Comparison of ENCODE assay signal across 8 cellular contexts in the genomic region with DNA sequence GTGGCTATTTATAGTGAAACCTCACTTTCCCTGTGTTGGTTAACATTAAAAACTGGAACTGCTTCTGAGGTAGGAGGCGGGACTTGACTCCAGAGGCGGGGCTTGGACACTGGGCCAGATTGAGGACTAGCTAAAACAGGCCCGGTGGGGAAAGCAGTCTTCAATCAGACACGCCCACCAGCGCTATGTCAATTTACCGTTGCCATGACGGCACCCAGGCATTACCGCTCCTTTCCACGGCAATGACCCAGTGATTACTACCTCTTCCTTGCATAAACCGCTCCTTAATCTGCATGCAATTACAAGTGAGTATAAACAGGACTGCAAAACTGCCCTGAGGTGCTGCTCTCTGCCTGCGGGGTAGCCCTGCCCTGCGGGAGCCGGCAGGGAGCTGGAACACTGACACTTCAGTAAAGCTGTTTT. TPM values are rescaled to one million over a fixed set of nuclear protein-coding genes. Genes with fewer than 3 reads are reported as not detected.
DNase-seq lines count a peak whose midpoint lies in the region; ATAC-seq and TF ChIP-seq lines count a peak whose summit lies in the region.

No MANE protein-coding gene starts in this region.

- TF ChIP-seq CTCF in AG04449 (IDR thresholded peaks at IDR 0.05; ENCODE audit: insufficient read depth, low read length, missing control alignments) (no peak), fibroblast of lung (conservative IDR thresholded peaks at IDR 0.05 in 1 of 2, IDR thresholded peaks at IDR 0.05 in 1 of 2; ENCODE audit: low read depth in 1 of 2, low read length in 2 of 2) (no peak), thoracic aorta (IDR thresholded peaks at IDR 0.05) (no peak)

- H3K4me1 ChIP-seq in fibroblast of lung (ENCODE audit: control insufficient read depth, extremely low read depth, insufficient read depth, low read length) (peaks cover 9% of the 10 kb centered on the region), thoracic aorta (ENCODE audit: control insufficient read depth in 1 of 2, low read depth in 2 of 2) (peaks cover 21 to 41% of the 10 kb centered on the region in 2 donors)

- POLR2A ChIA-PET in AG04449 (lab: Yijun Ruan, JAX), result interaction anchor here (0.7 kb wide), 1 partner anchor 25 kb away, joined by 4 read pairs; no protein-coding TSS in a partner anchor
- POLR2A ChIA-PET in activated CD8-positive, alpha-beta T cell treated with anti-CD3 and anti-CD28 coated beads, Interleukin-2, amount 10 ng/mL, durations not matched to agents 7 days and 5 days (lab: Charles Lee), result no interaction called here

- H3K4me1 Mint-ChIP-seq in activated CD8-positive, alpha-beta T cell treated with anti-CD3 and anti-CD28 coated beads, Interleukin-2, amount 10 ng/mL, durations not matched to agents 7 days and 5 days (ENCODE audit: low read depth), result peaks cover 6% of the 10 kb centered on the region
- peaks cover 11 to 24% of the 10 kb centered on the region in 2 donors for H3K4me1 Mint-ChIP-seq in natural killer cell treated with Interleukin-12 subunit alpha and Interleukin-12 subunit beta and Interleukin-15 and Interleukin-18, amount 100 ng/mL, for 72 hours (ENCODE audit: low read depth in 2 of 2)

- DNase-seq in AG04449 (ENCODE audit: low read depth, low spot score) (peak; percentile 34), NCI-H526 treated with DMSO at 0.1 percent for 48 hours (lab: John Stamatoyannopoulos, UW) (peak; percentile 96), fibroblast of lung (ENCODE audit: low read depth in 2 of 2) (peak; percentile 87 to 88), thoracic aorta (ENCODE audit: low spot score) (peak; percentile 91)
- peak; percentile 59 for DNase-seq in activated CD8-positive, alpha-beta T cell treated with anti-CD3 and anti-CD28 coated beads, Interleukin-2, amount 10 ng/mL, durations not matched to agents 7 days and 5 days
- DNase-seq in natural killer cell treated with Interleukin-12 subunit alpha and Interleukin-12 subunit beta and Interleukin-15 and Interleukin-18, amount 100 ng/mL, for 72 hours (ENCODE audit: low spot score), result no peak

- no peak overlapping the region for H3K9ac ChIP-seq in fibroblast of lung (ENCODE audit: insufficient read depth, low read length)

- no peak overlapping the region for H3K4me3 Mint-ChIP-seq in activated CD8-positive, alpha-beta T cell treated with anti-CD3 and anti-CD28 coated beads, Interleukin-2, amount 10 ng/mL, durations not matched to agents 7 days and 5 days
- H3K4me3 Mint-ChIP-seq in natural killer cell treated with Interleukin-12 subunit alpha and Interleukin-12 subunit beta and Interleukin-15 and Interleukin-18, amount 100 ng/mL, for 72 hours, result no peak overlapping the region

- H3K9me3 Mint-ChIP-seq in activated CD8-positive, alpha-beta T cell treated with anti-CD3 and anti-CD28 coated beads, Interleukin-2, amount 10 ng/mL, durations not matched to agents 7 days and 5 days (ENCODE audit: insufficient read depth), result no peaks in the 10 kb centered on the region
- no peaks in the 10 kb centered on the region for H3K9me3 Mint-ChIP-seq in natural killer cell treated with Interleukin-12 subunit alpha and Interleukin-12 subunit beta and Interleukin-15 and Interleukin-18, amount 100 ng/mL, for 72 hours

- no peaks in the 10 kb centered on the region for H3K79me2 ChIP-seq in fibroblast of lung (ENCODE audit: control insufficient read depth, insufficient read depth, low read length)

- peak overlapping the region; percentile 76 for H3K4me2 ChIP-seq in fibroblast of lung (ENCODE audit: extremely low read depth, insufficient read depth, low read length)

- H3K27ac ChIP-seq in fibroblast of lung (ENCODE audit: insufficient read depth, low read length) (peak overlapping the region; percentile 63), thoracic aorta (peak overlapping the region; percentile 67 to 71)

- H3K9me3 ChIP-seq in fibroblast of lung (ENCODE audit: control insufficient read depth, insufficient read depth, low read depth, low read length) (no peaks in the 10 kb centered on the region), thoracic aorta (no peaks in the 10 kb centered on the region)

- H4K20me1 ChIP-seq in fibroblast of lung (ENCODE audit: control insufficient read depth, extremely low read depth, insufficient read depth, low read length), result no peaks in the 10 kb centered on the region

- H3K27ac Mint-ChIP-seq in activated CD8-positive, alpha-beta T cell treated with anti-CD3 and anti-CD28 coated beads, Interleukin-2, amount 10 ng/mL, durations not matched to agents 7 days and 5 days, result no peak overlapping the region
- H3K27ac Mint-ChIP-seq in natural killer cell treated with Interleukin-12 subunit alpha and Interleukin-12 subunit beta and Interleukin-15 and Interleukin-18, amount 100 ng/mL, for 72 hours, result no peak overlapping the region

- H3K27me3 Mint-ChIP-seq in activated CD8-positive, alpha-beta T cell treated with anti-CD3 and anti-CD28 coated beads, Interleukin-2, amount 10 ng/mL, durations not matched to agents 7 days and 5 days (ENCODE audit: low read depth), result peaks cover 27% of the 10 kb centered on the region
- H3K27me3 Mint-ChIP-seq in natural killer cell treated with Interleukin-12 subunit alpha and Interleukin-12 subunit beta and Interleukin-15 and Interleukin-18, amount 100 ng/mL, for 72 hours, result peaks cover 9 to 13% of the 10 kb centered on the region in 2 donors

- CTCF ChIA-PET in AG04449 (lab: Yijun Ruan, JAX), result interaction anchor here (0.9 to 1.2 kb wide), 3 partner anchors 11 to 82 kb away, joined by 3 to 6 read pairs (median 4); no protein-coding TSS in a partner anchor
- CTCF ChIA-PET in activated CD8-positive, alpha-beta T cell treated with anti-CD3 and anti-CD28 coated beads, Interleukin-2, amount 10 ng/mL, durations not matched to agents 7 days and 5 days (lab: Charles Lee), result interaction anchor here (1.3 to 1.5 kb wide), 4 partner anchors 25 to 150 kb away, joined by 3 to 5 read pairs (median 4); no protein-coding TSS in a partner anchor

- H3K27me3 ChIP-seq in fibroblast of lung (ENCODE audit: control insufficient read depth, insufficient read depth, low read length), result no peaks in the 10 kb centered on the region
- H3K27me3 ChIP-seq in thoracic aorta (replicated peaks; ENCODE audit: insufficient read depth), result no peaks in the 10 kb centered on the region

- H3K4me3 ChIP-seq in AG04449 (ENCODE audit: low read depth, low read length), result no peak overlapping the region
- H3K4me3 ChIP-seq in fibroblast of lung (replicated peaks in 1 of 4; ENCODE audit: control extremely low read depth in 1 of 4, insufficient read depth in 1 of 4, low read depth in 3 of 4, low read length in 4 of 4), result no peak overlapping the region
- no peak overlapping the region for H3K4me3 ChIP-seq in thoracic aorta

- H3K36me3 Mint-ChIP-seq in activated CD8-positive, alpha-beta T cell treated with anti-CD3 and anti-CD28 coated beads, Interleukin-2, amount 10 ng/mL, durations not matched to agents 7 days and 5 days (ENCODE audit: low read depth), result no peaks in the 10 kb centered on the region
- no peaks in the 10 kb centered on the region for H3K36me3 Mint-ChIP-seq in natural killer cell treated with Interleukin-12 subunit alpha and Interleukin-12 subunit beta and Interleukin-15 and Interleukin-18, amount 100 ng/mL, for 72 hours

- H3K36me3 ChIP-seq in fibroblast of lung (ENCODE audit: control insufficient read depth, insufficient read depth, low read length) (no peaks in the 10 kb centered on the region), thoracic aorta (no peaks in the 10 kb centered on the region)

- ATAC-seq in HG02798 (IDR thresholded peaks at IDR 0.05; ENCODE audit: poor library complexity, unreplicated experiment) (peak; percentile 53), thoracic aorta (ENCODE audit: insufficient number of reproducible peaks, low FRiP score, low read depth) (peak; percentile 80), HG02840 (IDR thresholded peaks at IDR 0.05; ENCODE audit: low FRiP score, unreplicated experiment) (no peak)
- peak; percentile 83 for ATAC-seq in activated CD8-positive, alpha-beta T cell treated with anti-CD3 and anti-CD28 coated beads, Interleukin-2, amount 10 ng/mL, durations not matched to agents 7 days and 5 days
- ATAC-seq in natural killer cell treated with Interleukin-12 subunit alpha and Interleukin-12 subunit beta and Interleukin-15 and Interleukin-18, amount 100 ng/mL, for 72 hours, result peak; percentile 44 to 73

- no peak overlapping the region for H2AFZ ChIP-seq in fibroblast of lung (ENCODE audit: low read length)

RNA-seq across cellular contexts. Expression of a gene that starts 35.3 kb away (rescaled TPM):
- 100 to 1,000 TPM; 189 to 207 TPM for total RNA-seq in activated CD8-positive, alpha-beta T cell treated with anti-CD3 and anti-CD28 coated beads, Interleukin-2, amount 10 ng/mL, durations not matched to agents 7 days and 5 days
- 37.0 and 58.1 TPM in 2 replicates for total RNA-seq in fibroblast of lung
- 85.9 and 113 TPM in 2 replicates for polyA plus RNA-seq in fibroblast of lung
- 74.2 and 102 TPM in 2 replicates for polyA plus RNA-seq in fibroblast of lung (2012)
- 9.6 and 10.0 TPM in 2 replicates for polyA minus RNA-seq in fibroblast of lung (ENCODE audit: low replicate concordance)
- 100 to 1,000 TPM; 125 to 203 TPM for total RNA-seq in natural killer cell treated with Interleukin-12 subunit alpha and Interleukin-12 subunit beta and Interleukin-15 and Interleukin-18, amount 100 ng/mL, for 72 hours
- 100 to 1,000 TPM; 196 to 244 TPM for total RNA-seq in thoracic aorta
